In the genomic region with DNA sequence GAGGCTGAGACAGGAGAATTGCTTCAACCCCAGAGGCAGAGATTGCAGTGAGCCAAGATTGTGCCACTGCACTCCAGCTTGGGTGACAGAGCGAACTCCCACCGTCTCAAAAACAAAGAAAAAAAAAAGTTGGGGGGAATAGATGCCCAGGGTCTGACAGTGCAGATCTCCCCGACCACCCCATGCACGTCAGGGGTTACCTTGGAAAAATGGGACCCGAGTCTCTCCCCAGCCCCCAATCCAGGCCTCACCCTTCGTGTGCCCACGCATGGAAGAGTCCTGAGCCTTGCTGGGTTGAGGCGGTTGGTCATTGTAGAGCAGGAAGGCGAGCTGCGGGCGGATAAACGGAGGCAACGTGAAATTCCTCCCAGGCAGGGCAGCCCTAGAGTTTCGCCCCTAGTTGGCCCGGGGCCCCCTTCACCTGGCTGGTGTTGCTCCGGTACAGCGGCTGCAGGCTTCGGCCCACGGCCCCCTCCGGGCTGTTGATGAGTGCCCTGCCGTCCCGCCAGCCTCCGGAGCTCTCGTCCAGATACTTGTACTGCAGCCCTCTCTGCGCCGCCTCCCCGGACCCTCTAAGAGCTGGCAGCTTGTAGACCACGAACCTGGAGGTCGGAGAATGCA, we compare ENCODE assay signal across 1 cellular context.
TF ChIP-seq lines count a peak whose summit lies in the region.

No MANE protein-coding gene starts in this region.

TF ChIP-seq in endothelial cell of umbilical vein, 7 proteins besides CTCF, POLR2A, EP300 and RAD21:
- TF ChIP-seq POLR2AphosphoS5 (IDR thresholded peaks at IDR 0.05; ENCODE audit: insufficient read depth, low read depth, low read length) (no peak), EZH2 (IDR thresholded peaks at IDR 0.05; ENCODE audit: borderline replicate concordance, low read depth, low read length, severe bottlenecking) (no peak), MYC (IDR thresholded peaks at IDR 0.05; ENCODE audit: low read depth, low read length) (no peak), JUN (IDR thresholded peaks at IDR 0.05; ENCODE audit: borderline replicate concordance, insufficient read depth, insufficient read length, low read depth) (no peak), GATA2 (IDR thresholded peaks at IDR 0.05; ENCODE audit: insufficient read depth, insufficient read length, low read depth, low read length) (no peak), FOS (IDR thresholded peaks at IDR 0.05; ENCODE audit: borderline replicate concordance, insufficient read depth, low read length) (no peak)
- TF ChIP-seq, protein P1, sequence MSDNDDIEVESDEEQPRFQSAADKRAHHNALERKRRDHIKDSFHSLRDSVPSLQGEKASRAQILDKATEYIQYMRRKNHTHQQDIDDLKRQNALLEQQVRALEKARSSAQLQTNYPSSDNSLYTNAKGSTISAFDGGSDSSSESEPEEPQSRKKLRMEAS (IDR thresholded peaks at IDR 0.05; ENCODE audit: insufficient read depth, insufficient read length), result no peak
TF ChIP-seq in endothelial cell of umbilical vein: peak in this region for 0.
